8 cellular contexts compared by ENCODE assay signal in genomic region chr10:68561804-68562649, GRCh38. TPM values are rescaled to one million over a fixed set of nuclear protein-coding genes. Genes with fewer than 3 reads are reported as not detected.
DNase-seq lines count a peak whose midpoint lies in the region; ATAC-seq, FAIRE-seq and TF ChIP-seq lines count a peak whose summit lies in the region.

No MANE protein-coding gene starts in this region.

- H3K27me3 Mint-ChIP-seq in endodermal cell (ENCODE audit: insufficient read depth) (no peaks in the 10 kb centered on the region), neural progenitor cell (ENCODE audit: insufficient read depth, low read depth) (peaks cover 4% of the 10 kb centered on the region)

- 0 to 3% methylated on average over 9 to 31 of the region's 31 CpGs for WGBS in endodermal cell (ENCODE audit: insufficient coverage in 1 of 2, insufficient read length in 1 of 2), 2 experiments
- 72 to 76% methylated on average over 31 of the region's 31 CpGs for WGBS in pancreas, 2 donors

- H3K36me3 ChIP-seq in endodermal cell (ENCODE audit: control insufficient read depth, insufficient read depth, low read length) (peaks cover 2% of the 10 kb centered on the region), neural progenitor cell (no peaks in the 10 kb centered on the region), pancreas (no peaks in the 10 kb centered on the region)

- H3K27ac ChIP-seq in endodermal cell (ENCODE audit: low read depth, low read length), result peak overlapping the region; percentile 53
- H3K27ac ChIP-seq in neural progenitor cell, result no peak overlapping the region
- H3K27ac ChIP-seq in pancreas, result no peak overlapping the region

- peak overlapping the region; percentile 86 for H2AFZ ChIP-seq in neural progenitor cell (replicated peaks)

- FAIRE-seq in pancreas (lab: Jason Lieb, UNC) (no peak), RCC 7860 (lab: Jason Lieb, UNC) (no peak)

- H3K9ac ChIP-seq in endodermal cell (ENCODE audit: extremely low read depth, low read length, poor library complexity, severe bottlenecking) (peak overlapping the region; percentile 86), neural progenitor cell (peak overlapping the region; percentile 59)

- H4K20me1 ChIP-seq in neural progenitor cell (ENCODE audit: low read depth), result peaks cover 45% of the 10 kb centered on the region

- H3K9me3 Mint-ChIP-seq in endodermal cell (no peaks in the 10 kb centered on the region), neural progenitor cell (no peaks in the 10 kb centered on the region)

- H3F3A ChIP-seq in neural progenitor cell (ENCODE audit: low read depth), result peaks cover 19% of the 10 kb centered on the region

- CTCF ChIA-PET in GM10248 (lab: Yijun Ruan, JAX), result interaction anchor here (1.8 to 3.0 kb wide), 2 partner anchors 9 to 11 kb away, joined by 4 to 25 read pairs; no protein-coding TSS in a partner anchor

- TF ChIP-seq CTCF in endodermal cell (conservative IDR thresholded peaks at IDR 0.05), result no peak
- TF ChIP-seq CTCF in neural progenitor cell (IDR thresholded peaks at IDR 0.05), result peak; percentile 9
- TF ChIP-seq CTCF in pancreas (IDR thresholded peaks at IDR 0.05), result no peak
- TF ChIP-seq CTCF in GM10248 (IDR thresholded peaks at IDR 0.05; ENCODE audit: control extremely low read depth, extremely low read depth, low read depth, missing control alignments), result no peak

- peaks cover 19% of the 10 kb centered on the region for H3K36me3 Mint-ChIP-seq in endodermal cell (ENCODE audit: low read depth)
- peaks cover 10% of the 10 kb centered on the region for H3K36me3 Mint-ChIP-seq in neural progenitor cell

- intact Hi-C loops in pancreas (cut with DNase I), result no loop called here

- POLR2A ChIA-PET in GM10248 (lab: Yijun Ruan, JAX), result no interaction called here

- H3K27me3 ChIP-seq in endodermal cell (ENCODE audit: control insufficient read depth, insufficient read depth, low read length, poor library complexity, severe bottlenecking) (no peaks in the 10 kb centered on the region), neural progenitor cell (no peaks in the 10 kb centered on the region), pancreas (no peaks in the 10 kb centered on the region)

- H3K4me2 ChIP-seq in neural progenitor cell, result peak overlapping the region; percentile 100

- peak; percentile 60 for DNase-seq in DMS53 (lab: John Stamatoyannopoulos, UW)
- DNase-seq in NCI-H2227 (lab: John Stamatoyannopoulos, UW; ENCODE audit: unreplicated experiment), result peak; percentile 26
- peak; percentile 78 for DNase-seq in endodermal cell
- DNase-seq in neural progenitor cell (ENCODE audit: low spot score), result peak; percentile 70
- DNase-seq in pancreas, result no peak
- DNase-seq in RCC 7860 (ENCODE audit: low spot score), result no peak
- DNase-seq in GM10248 (ENCODE audit: extremely low spot score), result no peak

- ATAC-seq in GM18520 (IDR thresholded peaks at IDR 0.05; ENCODE audit: unreplicated experiment) (no peak), pancreas (no peak)

- H3K27ac Mint-ChIP-seq in endodermal cell (peak overlapping the region; percentile 88), neural progenitor cell (peak overlapping the region; percentile 89)

- peak overlapping the region; percentile 89 for H3K4me3 Mint-ChIP-seq in endodermal cell
- H3K4me3 Mint-ChIP-seq in neural progenitor cell, result peak overlapping the region; percentile 95

- peaks cover 69% of the 10 kb centered on the region for H3K79me2 ChIP-seq in neural progenitor cell (ENCODE audit: low read depth)

- H3K9me3 ChIP-seq in endodermal cell (ENCODE audit: control insufficient read depth, low read length) (no peaks in the 10 kb centered on the region), neural progenitor cell (ENCODE audit: low read depth) (no peaks in the 10 kb centered on the region), pancreas (no peaks in the 10 kb centered on the region)

- H3K4me1 Mint-ChIP-seq in endodermal cell, result peaks cover 17% of the 10 kb centered on the region
- peaks cover 50% of the 10 kb centered on the region for H3K4me1 Mint-ChIP-seq in neural progenitor cell

- no peaks in the 10 kb centered on the region for H3K4me1 ChIP-seq in endodermal cell (ENCODE audit: control insufficient read depth, insufficient read depth, low read length)
- H3K4me1 ChIP-seq in neural progenitor cell, result peaks cover 28% of the 10 kb centered on the region
- H3K4me1 ChIP-seq in pancreas, result no peaks in the 10 kb centered on the region

- H3K4me3 ChIP-seq in endodermal cell (ENCODE audit: low read length) (peak overlapping the region; percentile 98), neural progenitor cell (peak overlapping the region; percentile 89), pancreas (peak overlapping the region in 1 of 4 donors; percentile 75)

RNA-seq across cellular contexts. Expression of gene TET1, which starts 1.9 kb away (rescaled TPM):
- total RNA-seq in endodermal cell (10 to 100 TPM; 50.8 to 60.5 TPM), neural progenitor cell (ENCODE audit: low replicate concordance) (47.9 and 67.3 TPM in 2 replicates), pancreas (1 to 10 TPM in 3 of 6 donors, under 1 TPM in 3; 0.57 to 1.6 (median 0.91) TPM)
- 33.6 TPM for polyA plus RNA-seq in endodermal cell (2013, experiment 1 of 2)
- 34.4 TPM for polyA plus RNA-seq in endodermal cell (2013, experiment 2 of 2)
- polyA plus RNA-seq in pancreas, result under 1 TPM; 0.11 to 0.12 TPM

RNA-seq across cellular contexts. Expression of gene SLC25A16, which starts 34.7 kb away (rescaled TPM):
- total RNA-seq in endodermal cell (10 to 100 TPM in 1 of 2 donors, 1 to 10 TPM in 1; 8.9 to 16.0 TPM), neural progenitor cell (ENCODE audit: low replicate concordance) (6.5 and 7.7 TPM in 2 replicates), pancreas (10 to 100 TPM in 5 of 6 donors, 1 to 10 TPM in 1; 10.0 to 17.6 (median 13.4) TPM)
- 6.3 TPM for polyA plus RNA-seq in endodermal cell (2013, experiment 1 of 2)
- polyA plus RNA-seq in endodermal cell (2013, experiment 2 of 2), result 5.3 TPM
- 10 to 100 TPM; 10.8 to 13.7 TPM for polyA plus RNA-seq in pancreas

Comparison
In these comparisons a context has a peak if more than half of its experiments do, and no peak if none do; other contexts are left out.
1. DNase-seq: peak in DMS53 (single experiment), NCI-H2227 (single experiment), endodermal cell (single experiment) and neural progenitor cell (single experiment); none in pancreas (0 of 6), RCC 7860 (single experiment) and GM10248 (single experiment).
2. RNA of gene TET1, which starts 1.9 kb away (total RNA-seq): 47.9 to 67.3 TPM in neural progenitor cell and 50.8 to 60.5 TPM in endodermal cell; 0.57 to 1.6 TPM in pancreas; every median in the first group is over 10 times any median in the second.